15 cellular contexts compared by ENCODE assay signal in genomic region chr5:50888754-50889153, GRCh38.
DNase-seq lines count a peak whose midpoint lies in the region; ATAC-seq and TF ChIP-seq lines count a peak whose summit lies in the region.
"Had no signal": no experiment of that assay in that cellular context is flagged by ENCODE, and none has a peak within 500 bp of the region (broad histone marks: within the 10 kb centered on the region; RNA-seq: fewer than 3 reads in every experiment).

No MANE protein-coding gene starts in this region.

- no peaks in the 10 kb centered on the region for H3K4me1 Mint-ChIP-seq in activated T-cell treated with anti-CD3 and anti-CD28 coated beads, Interleukin-2, amount 50 U/mL, for 72 hours (ENCODE audit: low read depth)
- no peaks in the 10 kb centered on the region for H3K4me1 Mint-ChIP-seq in activated T-cell treated with anti-CD3 and anti-CD28 coated beads, Interleukin-2, amount 50 U/mL, for 4 hours (ENCODE audit: low read depth)
- no peaks in the 10 kb centered on the region for H3K4me1 Mint-ChIP-seq in MCF 10A (ENCODE audit: insufficient read depth, unreplicated experiment)
- H3K4me1 Mint-ChIP-seq: B cell; CD4-positive, CD25-positive, alpha-beta regulatory T cell; CD8-positive, alpha-beta memory T cell had no signal

- POLR2A ChIA-PET in MCF 10A (lab: Yijun Ruan, JAX), result no interaction called here

- H3K4me3 Mint-ChIP-seq in activated T-cell treated with anti-CD3 and anti-CD28 coated beads, Interleukin-2, amount 50 U/mL, for 72 hours, result no peak overlapping the region
- no peak overlapping the region for H3K4me3 Mint-ChIP-seq in activated T-cell treated with anti-CD3 and anti-CD28 coated beads, Interleukin-2, amount 50 U/mL, for 4 hours
- H3K4me3 Mint-ChIP-seq in MCF 10A (ENCODE audit: unreplicated experiment), result no peak overlapping the region
- H3K4me3 Mint-ChIP-seq: B cell; CD4-positive, CD25-positive, alpha-beta regulatory T cell; CD8-positive, alpha-beta memory T cell had no signal

- CTCF ChIA-PET in MCF 10A (lab: Yijun Ruan, JAX), result no interaction called here

- no peak overlapping the region for H3K4me3 ChIP-seq in fibroblast of mammary gland (ENCODE audit: control insufficient read depth, low read depth, low read length)
- H3K4me3 ChIP-seq: BLaER1 treated with 17β-estradiol and CSF1 and Interleukin-3, amounts not matched to agents 10 nM and 100 nM; HAP-1 had no signal

- no TSS peak for BruUV-seq in MCF 10A (replicated peaks; lab: Mats Ljungman, UMichigan)

- intact Hi-C loops in posterior cingulate gyrus (cut with DNase I) (no loop called here), MCF 10A (cut with micrococcal nuclease) (no loop called here), Right ventricle myocardium superior (cut with DNase I) (no loop called here)

- no peak overlapping the region for H3K27ac Mint-ChIP-seq in activated T-cell treated with anti-CD3 and anti-CD28 coated beads, Interleukin-2, amount 50 U/mL, for 72 hours
- no peak overlapping the region for H3K27ac Mint-ChIP-seq in MCF 10A (ENCODE audit: low read depth, unreplicated experiment)
- H3K27ac Mint-ChIP-seq: B cell; CD4-positive, CD25-positive, alpha-beta regulatory T cell; CD8-positive, alpha-beta memory T cell had no signal

- peaks cover 11% of the 10 kb centered on the region for H3K27me3 Mint-ChIP-seq in activated T-cell treated with anti-CD3 and anti-CD28 coated beads, Interleukin-2, amount 50 U/mL, for 72 hours (ENCODE audit: low read depth)
- no peaks in the 10 kb centered on the region for H3K27me3 Mint-ChIP-seq in activated T-cell treated with anti-CD3 and anti-CD28 coated beads, Interleukin-2, amount 50 U/mL, for 4 hours (ENCODE audit: low read depth)
- H3K27me3 Mint-ChIP-seq in MCF 10A (ENCODE audit: insufficient read depth, unreplicated experiment), result no peaks in the 10 kb centered on the region
- H3K27me3 Mint-ChIP-seq: CD4-positive, CD25-positive, alpha-beta regulatory T cell had no signal

- H3K36me3 Mint-ChIP-seq in activated T-cell treated with anti-CD3 and anti-CD28 coated beads, Interleukin-2, amount 50 U/mL, for 72 hours (ENCODE audit: insufficient read depth in 2 of 2), result peaks cover 0 to 2% of the 10 kb centered on the region in 2 donors
- no peaks in the 10 kb centered on the region for H3K36me3 Mint-ChIP-seq in activated T-cell treated with anti-CD3 and anti-CD28 coated beads, Interleukin-2, amount 50 U/mL, for 4 hours (ENCODE audit: insufficient read depth)
- H3K36me3 Mint-ChIP-seq in MCF 10A (ENCODE audit: insufficient read depth, unreplicated experiment), result no peaks in the 10 kb centered on the region
- H3K36me3 Mint-ChIP-seq: CD4-positive, CD25-positive, alpha-beta regulatory T cell; CD8-positive, alpha-beta memory T cell had no signal

- no peak for DNase-seq in activated T-cell treated with anti-CD3 and anti-CD28 coated beads, Interleukin-2, amount 50 U/mL, for 72 hours
- DNase-seq in activated T-cell treated with anti-CD3 and anti-CD28 coated beads, Interleukin-2, amount 50 U/mL, for 4 hours, result no peak
- DNase-seq in RKO (ENCODE audit: low spot score) (peak; percentile 20), fibroblast of mammary gland (ENCODE audit: low read depth) (peak; percentile 1), activated gamma-delta T cell treated with Interleukin-2 at 50 U/mL for 16 hours (no peak), posterior cingulate gyrus (no peak), MCF 10A (ENCODE audit: unreplicated experiment) (no peak), Right ventricle myocardium superior (no peak)
- DNase-seq: 8988T; Caco-2; CD4-positive, CD25-positive, alpha-beta regulatory T cell; CD8-positive, alpha-beta memory T cell had no signal

- H3K9me3 Mint-ChIP-seq in activated T-cell treated with anti-CD3 and anti-CD28 coated beads, Interleukin-2, amount 50 U/mL, for 72 hours, result peaks cover 0 to 3% of the 10 kb centered on the region in 2 donors
- no peaks in the 10 kb centered on the region for H3K9me3 Mint-ChIP-seq in activated T-cell treated with anti-CD3 and anti-CD28 coated beads, Interleukin-2, amount 50 U/mL, for 4 hours
- no peaks in the 10 kb centered on the region for H3K9me3 Mint-ChIP-seq in MCF 10A (ENCODE audit: unreplicated experiment)
- H3K9me3 Mint-ChIP-seq: CD8-positive, alpha-beta memory T cell had no signal

- TF ChIP-seq CTCF in fibroblast of mammary gland (conservative IDR thresholded peaks at IDR 0.05; ENCODE audit: control insufficient read depth, insufficient read depth, low read depth, low read length), result no peak
- TF ChIP-seq CTCF in MCF 10A (IDR thresholded peaks at IDR 0.05; ENCODE audit: unreplicated experiment), result no peak

- peak; percentile 47 to 56 for ATAC-seq in activated T-cell treated with anti-CD3 and anti-CD28 coated beads, Interleukin-2, amount 50 U/mL, for 72 hours (replicated peaks in 1 of 2)
- no peak for ATAC-seq in activated T-cell treated with anti-CD3 and anti-CD28 coated beads, Interleukin-2, amount 50 U/mL, for 4 hours
- no peak for ATAC-seq in Right ventricle myocardium superior (ENCODE audit: poor library complexity)

Comparison
In these comparisons a context has a peak if more than half of its experiments do, and no peak if none do; other contexts are left out.
1. ATAC-seq: peak in activated T-cell treated with anti-CD3 and anti-CD28 coated beads, Interleukin-2, amount 50 U/mL, for 72 hours (2 of 2); none in activated T-cell treated with anti-CD3 and anti-CD28 coated beads, Interleukin-2, amount 50 U/mL, for 4 hours (0 of 2) and Right ventricle myocardium superior (single experiment).
2. DNase-seq: peak in RKO (single experiment) and fibroblast of mammary gland (single experiment); none in activated T-cell treated with anti-CD3 and anti-CD28 coated beads, Interleukin-2, amount 50 U/mL, for 72 hours (0 of 2), activated T-cell treated with anti-CD3 and anti-CD28 coated beads, Interleukin-2, amount 50 U/mL, for 4 hours (single experiment), activated gamma-delta T cell treated with Interleukin-2 at 50 U/mL for 16 hours (single experiment), posterior cingulate gyrus (0 of 10), MCF 10A (single experiment) and Right ventricle myocardium superior (single experiment).